11 cellular contexts compared by ENCODE assay signal in the genomic region with DNA sequence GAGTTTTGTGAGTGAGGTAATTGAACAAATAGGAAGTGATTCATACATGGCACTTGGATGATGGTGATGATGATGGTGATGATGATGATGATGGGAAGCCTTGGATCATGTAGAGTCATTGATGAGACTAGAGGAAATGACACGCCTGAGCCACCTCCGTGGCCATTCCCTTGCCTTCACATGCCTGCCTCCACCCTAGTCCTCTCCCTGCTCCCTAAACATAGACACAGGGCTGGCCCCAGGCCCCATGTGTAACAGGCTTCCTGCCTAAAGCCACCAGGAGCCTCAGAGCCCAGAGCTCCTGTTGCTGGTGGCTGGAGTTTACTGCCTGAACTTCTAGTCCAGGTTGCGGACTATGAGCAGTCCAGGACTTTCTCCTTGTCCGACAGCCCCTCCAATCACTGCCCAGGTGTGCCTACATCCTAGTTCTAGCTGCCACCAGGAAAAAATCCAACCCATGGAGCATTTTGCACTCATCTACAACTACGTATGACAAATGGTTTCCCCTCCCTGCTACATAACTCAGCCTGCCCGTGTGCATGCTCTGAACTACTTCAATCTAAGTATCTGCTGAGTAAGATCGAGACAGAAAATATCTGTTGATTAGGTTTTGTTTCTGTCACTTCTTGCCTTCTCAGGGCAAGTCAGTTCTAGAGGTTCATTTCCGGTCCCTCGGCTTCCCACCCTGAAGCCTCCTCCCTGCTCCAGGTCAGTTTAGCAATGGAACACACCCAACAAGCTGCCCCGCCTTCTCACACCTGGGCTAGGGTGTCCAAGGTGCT. TPM values are rescaled to one million over a fixed set of nuclear protein-coding genes. Genes with fewer than 3 reads are reported as not detected.
A peak's percentile ranks its signal among the peaks of the same experiment; 100 is the strongest.
DNase-seq lines count a peak whose midpoint lies in the region; ATAC-seq and FAIRE-seq lines count a peak whose summit lies in the region.
"Had no signal": no experiment of that assay in that cellular context is flagged by ENCODE, and none has a peak within 500 bp of the region (broad histone marks: within the 10 kb centered on the region; RNA-seq: fewer than 3 reads in every experiment).

No MANE protein-coding gene starts in this region.

- DNase-seq in activated CD4-positive, alpha-beta T cell treated with anti-CD3 and anti-CD28 coated beads for 36 hours = peak; percentile 70
- no peak for DNase-seq in activated CD4-positive, alpha-beta T cell treated with anti-CD3 and anti-CD28 coated beads, Interleukin-2, amount 50 U/mL, for 1 hour
- DNase-seq in RCC 7860 (ENCODE audit: low spot score) = peak; percentile 19
- DNase-seq in sciatic nerve (ENCODE audit: low spot score) = peak; percentile 34
- DNase-seq in posterior vena cava (ENCODE audit: low spot score) = no peak
- DNase-seq in DMS153 treated with DMSO at 0.1 percent for 48 hours (lab: John Stamatoyannopoulos, UW; ENCODE audit: unreplicated experiment) = no peak
- no peak for DNase-seq in KBM-7
- DNase-seq: 8988T had no signal

- H3K9me3 Mint-ChIP-seq in activated CD4-positive, alpha-beta T cell treated with anti-CD3 and anti-CD28 coated beads for 36 hours (ENCODE audit: low read depth) = no peaks in the 10 kb centered on the region

- peaks cover 69% of the 10 kb centered on the region for H3K4me1 Mint-ChIP-seq in activated CD4-positive, alpha-beta T cell treated with anti-CD3 and anti-CD28 coated beads for 36 hours

- POLR2A ChIA-PET in activated CD4-positive, alpha-beta T cell treated with anti-CD3 and anti-CD28 coated beads for 36 hours (lab: Charles Lee) = interaction anchor here (0.8 to 1.0 kb wide), 3 partner anchors 17 to 164 kb away, joined by 3 read pairs; a partner anchor contains a TSS

- intact Hi-C loops in activated CD4-positive, alpha-beta T cell treated with anti-CD3 and anti-CD28 coated beads for 36 hours (cut with DNase I, micrococcal nuclease) = loop anchor here (1.0 to 5.0 kb wide), 5 partner anchors 11 to 440 kb away; a partner anchor contains a TSS
- intact Hi-C loops in sciatic nerve (cut with DNase I) (no loop called here), posterior vena cava (cut with DNase I) (no loop called here)

- ATAC-seq in activated CD4-positive, alpha-beta T cell treated with anti-CD3 and anti-CD28 coated beads for 36 hours = peak; percentile 73
- ATAC-seq in HG02623 (IDR thresholded peaks at IDR 0.05; ENCODE audit: unreplicated experiment) (peak; percentile 46), sciatic nerve (no peak)

- peak overlapping the region; percentile 88 for H3K27ac Mint-ChIP-seq in activated CD4-positive, alpha-beta T cell treated with anti-CD3 and anti-CD28 coated beads for 36 hours
- H3K27ac Mint-ChIP-seq: brain, nephron had no signal

- FAIRE-seq in RCC 7860 (lab: Jason Lieb, UNC) = no peak

- H3K36me3 Mint-ChIP-seq in activated CD4-positive, alpha-beta T cell treated with anti-CD3 and anti-CD28 coated beads for 36 hours (ENCODE audit: low read depth) = no peaks in the 10 kb centered on the region
- H3K36me3 Mint-ChIP-seq: brain had no signal

- H3K27me3 Mint-ChIP-seq in activated CD4-positive, alpha-beta T cell treated with anti-CD3 and anti-CD28 coated beads for 36 hours = peaks cover 2% of the 10 kb centered on the region

- H3K4me3 Mint-ChIP-seq in activated CD4-positive, alpha-beta T cell treated with anti-CD3 and anti-CD28 coated beads for 36 hours = no peak overlapping the region
- H3K4me3 Mint-ChIP-seq: nephron had no signal

- CTCF ChIA-PET in activated CD4-positive, alpha-beta T cell treated with anti-CD3 and anti-CD28 coated beads for 36 hours (lab: Charles Lee) = interaction anchor here (0.7 to 1.1 kb wide), 4 partner anchors 12 to 310 kb away, joined by 3 to 5 read pairs (median 3); no protein-coding TSS in a partner anchor

- in situ Hi-C loops in KBM-7 (cut with MboI; ENCODE audit: low pct_unique_long_range_greater_than_20kb, low sequenced_read_pairs) = no loop called here

RNA-seq across cellular contexts. Expression of a gene that starts 35.5 kb away (rescaled TPM):
- 10 to 100 TPM; 17.9 to 28.7 TPM for total RNA-seq in activated CD4-positive, alpha-beta T cell treated with anti-CD3 and anti-CD28 coated beads for 36 hours
- total RNA-seq in sciatic nerve = 24.4 TPM
- 10 to 100 TPM; 15.4 to 23.1 TPM for total RNA-seq in posterior vena cava

Comparison
In these comparisons a context has a peak if more than half of its experiments do, and no peak if none do; other contexts are left out.
1. DNase-seq: peak in activated CD4-positive, alpha-beta T cell treated with anti-CD3 and anti-CD28 coated beads for 36 hours (single experiment), RCC 7860 (single experiment) and sciatic nerve (single experiment); none in activated CD4-positive, alpha-beta T cell treated with anti-CD3 and anti-CD28 coated beads, Interleukin-2, amount 50 U/mL, for 1 hour (single experiment), posterior vena cava (single experiment), DMS153 treated with DMSO at 0.1 percent for 48 hours (single experiment) and KBM-7 (single experiment).
2. intact Hi-C loops: an anchor here in activated CD4-positive, alpha-beta T cell treated with anti-CD3 and anti-CD28 coated beads for 36 hours (1.0 to 5.0 kb wide); none called in sciatic nerve and posterior vena cava.